Comparison of ENCODE assay signal across 8 cellular contexts in the genomic region with DNA sequence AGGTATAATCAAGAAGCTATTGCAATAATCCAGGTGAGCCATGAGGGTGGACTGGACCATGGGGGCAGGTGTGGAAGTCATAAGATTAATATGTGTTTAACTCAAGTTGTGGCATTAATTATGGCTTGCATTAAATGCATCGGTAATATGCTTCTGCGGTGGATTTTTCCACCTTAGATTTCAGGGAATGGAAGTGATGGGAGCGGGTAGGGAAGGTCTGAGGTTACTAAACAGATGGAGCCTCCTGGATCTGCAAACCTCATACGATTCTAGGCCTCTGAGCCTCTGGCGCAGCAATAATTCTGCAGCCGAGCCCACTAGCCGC. TPM values are rescaled to one million over a fixed set of nuclear protein-coding genes. Genes with fewer than 3 reads are reported as not detected.
A peak's percentile ranks its signal among the peaks of the same experiment; 100 is the strongest.
DNase-seq lines count a peak whose midpoint lies in the region; ATAC-seq and TF ChIP-seq lines count a peak whose summit lies in the region.

No MANE protein-coding gene starts in this region.

- H4K8ac ChIP-seq in IMR-90 (ENCODE audit: low read depth in 2 of 2, low read length in 2 of 2) = no peak overlapping the region

- no peak overlapping the region for H2BK120ac ChIP-seq in IMR-90 (ENCODE audit: low read depth, low read length)

- no peak for TF ChIP-seq RAD21 in IMR-90 (IDR thresholded peaks at IDR 0.05; ENCODE audit: low read length)

- H3K56ac ChIP-seq in IMR-90 (ENCODE audit: extremely low read depth, insufficient read depth, low read length) = no peak overlapping the region

- peak overlapping the region; percentile 98 for H2AFZ ChIP-seq in IMR-90 (replicated peaks; ENCODE audit: low read length, poor library complexity)

- H3K27me3 Mint-ChIP-seq in dendritic cell treated with granulocyte-macrophage colony-stimulating factor and Interleukin-4, amounts not matched to agents 40 ng/mL and 50 ng/mL, for 4 days = peaks cover 41% of the 10 kb centered on the region
- H3K27me3 Mint-ChIP-seq in natural killer cell (ENCODE audit: low read depth in 2 of 2) = peaks cover 0 to 26% of the 10 kb centered on the region in 2 donors

- H3K18ac ChIP-seq in IMR-90 (ENCODE audit: low read depth, low read length) = no peak overlapping the region

- H2BK20ac ChIP-seq in IMR-90 (ENCODE audit: low read depth, low read length) = no peak overlapping the region

- ATAC-seq in IMR-90 (ENCODE audit: low read depth) = no peak
- no peak for ATAC-seq in natural killer cell
- no peak for ATAC-seq in GM19328 (IDR thresholded peaks at IDR 0.05; ENCODE audit: unreplicated experiment)

- no peak overlapping the region for H3K27ac Mint-ChIP-seq in dendritic cell treated with granulocyte-macrophage colony-stimulating factor and Interleukin-4, amounts not matched to agents 40 ng/mL and 50 ng/mL, for 4 days
- H3K27ac Mint-ChIP-seq in natural killer cell = peak overlapping the region; percentile 27 to 81

- no peaks in the 10 kb centered on the region for H4K20me1 ChIP-seq in IMR-90 (ENCODE audit: insufficient read depth, low read length)

- dilution Hi-C loops in IMR-90 (cut with HindIII; ENCODE audit: low sequenced_read_pairs, unreplicated experiment) = no loop called here

- H3K4me1 Mint-ChIP-seq in dendritic cell treated with granulocyte-macrophage colony-stimulating factor and Interleukin-4, amounts not matched to agents 40 ng/mL and 50 ng/mL, for 4 days (ENCODE audit: low read depth) = peaks cover 9% of the 10 kb centered on the region
- peaks cover 16 to 20% of the 10 kb centered on the region in 2 donors for H3K4me1 Mint-ChIP-seq in natural killer cell

- H3K36me3 Mint-ChIP-seq in dendritic cell treated with granulocyte-macrophage colony-stimulating factor and Interleukin-4, amounts not matched to agents 40 ng/mL and 50 ng/mL, for 4 days (ENCODE audit: low read depth) = no peaks in the 10 kb centered on the region
- no peaks in the 10 kb centered on the region for H3K36me3 Mint-ChIP-seq in natural killer cell

- TF ChIP-seq CTCF in A673 (conservative IDR thresholded peaks at IDR 0.05; ENCODE audit: low read depth, low read length) (no peak), IMR-90 (conservative IDR thresholded peaks at IDR 0.05; ENCODE audit: low read depth, low read length) (no peak), natural killer cell (IDR thresholded peaks at IDR 0.05) (no peak)

- peak overlapping the region; percentile 96 for H3K4me2 ChIP-seq in IMR-90 (ENCODE audit: low read depth, low read length)

- H2BK5ac ChIP-seq in IMR-90 (ENCODE audit: low read depth, low read length, poor library complexity, severe bottlenecking) = no peak overlapping the region

- H3K9ac ChIP-seq in IMR-90 (ENCODE audit: low read depth, low read length) = no peak overlapping the region

- H3K4ac ChIP-seq in IMR-90 (ENCODE audit: low read depth, low read length) = no peak overlapping the region

- 34% methylated on average over 6 of the region's 7 CpGs; no CpG with 5 or more reads in 1 of the 2 experiments for WGBS in IMR-90 (ENCODE audit: extremely low coverage in 2 of 2, insufficient read length in 1 of 2), 2 experiments

- H4K5ac ChIP-seq in IMR-90 (ENCODE audit: low read depth, low read length) = no peak overlapping the region

- H3K36me3 ChIP-seq in A673 (ENCODE audit: insufficient read depth, low read length, poor library complexity, severe bottlenecking) (no peaks in the 10 kb centered on the region), IMR-90 (ENCODE audit: control insufficient read depth, insufficient read depth, low read length) (no peaks in the 10 kb centered on the region)

- H2AK5ac ChIP-seq in IMR-90 (ENCODE audit: low read depth, low read length) = no peak overlapping the region

- H3K27ac ChIP-seq in A673 (ENCODE audit: low read depth, low read length, poor library complexity, severe bottlenecking) (no peak overlapping the region), IMR-90 (ENCODE audit: insufficient read depth, low read length) (no peak overlapping the region)

- DNase-seq in A673 (ENCODE audit: low spot score) (no peak), IMR-90 (no peak), natural killer cell (no peak), NCI-H524 treated with DMSO at 0.1 percent for 48 hours (lab: John Stamatoyannopoulos, UW) (no peak), amniotic stem cell (lab: John Stamatoyannopoulos, UW) (no peak), DMS 273 treated with DMSO at 0.1 percent for 48 hours (lab: John Stamatoyannopoulos, UW) (no peak)

- in situ Hi-C loops in IMR-90 (cut with MboI; ENCODE audit: low sequenced_read_pairs) = no loop called here

- peak overlapping the region; percentile 57 for H3K4me3 ChIP-seq in A673 (ENCODE audit: low read depth, low read length, poor library complexity, severe bottlenecking)
- peak overlapping the region; percentile 85 for H3K4me3 ChIP-seq in IMR-90 (ENCODE audit: insufficient read depth, low read depth, low read length)

- H3K27me3 ChIP-seq in A673 (replicated peaks; ENCODE audit: insufficient read depth, low read depth, low read length, poor library complexity) (peaks cover 4% of the 10 kb centered on the region), IMR-90 (ENCODE audit: control insufficient read depth, insufficient read depth, low read length) (peaks cover 3% of the 10 kb centered on the region; the same call in 1 of the 2 replicates)

- H3K23ac ChIP-seq in IMR-90 (ENCODE audit: low read depth, low read length) = no peak overlapping the region

- no peak overlapping the region for H2BK15ac ChIP-seq in IMR-90 (ENCODE audit: low read depth, low read length)

- intact Hi-C loops in A673 (cut with micrococcal nuclease; ENCODE audit: unreplicated experiment) (no loop called here), IMR-90 (cut with micrococcal nuclease) (loop anchor here (1.0 kb wide), 1 partner anchor 40 kb away; the partner anchor contains the start of gene ECPAS), natural killer cell (cut with micrococcal nuclease) (no loop called here)
- intact Hi-C loops in dendritic cell treated with granulocyte-macrophage colony-stimulating factor and Interleukin-4, amounts not matched to agents 40 ng/mL and 50 ng/mL, for 4 days (cut with micrococcal nuclease) = no loop called here

- no TSS peak for BruUV-seq in A673 (replicated peaks; lab: Mats Ljungman, UMichigan)
- BruUV-seq in IMR-90 (replicated peaks; lab: Mats Ljungman, UMichigan) = no TSS peak

- H3K9me1 ChIP-seq in IMR-90 (ENCODE audit: insufficient read depth, low read length) = no peaks in the 10 kb centered on the region

- H3K14ac ChIP-seq in IMR-90 (replicated peaks; ENCODE audit: low read depth, low read length) = no peak overlapping the region

- H2AK9ac ChIP-seq in IMR-90 (replicated peaks; ENCODE audit: low read depth, low read length, poor library complexity) = no peak overlapping the region

- CTCF ChIA-PET in A673 (lab: Charles Lee) (no interaction called here), IMR-90 (lab: Yijun Ruan, JAX) (no interaction called here)

- peaks cover 0 to 6% of the 10 kb centered on the region in 2 experiments; a peak in 1 of 4 replicates for H3K79me1 ChIP-seq in IMR-90 (ENCODE audit: low read depth in 1 of 2, low read length in 2 of 2)

- POLR2A ChIA-PET in A673 (lab: Charles Lee; ENCODE audit: low non-redundant PET) (interaction anchor here (0.7 kb wide), 1 partner anchor 572 kb away, joined by 4 read pairs; no protein-coding TSS in a partner anchor), IMR-90 (lab: Charles Lee; ENCODE audit: unreplicated experiment) (no interaction called here)

- H3K4me1 ChIP-seq in A673 (ENCODE audit: insufficient read depth, low read length, poor library complexity, severe bottlenecking) = peaks cover 13% of the 10 kb centered on the region
- peaks cover 4% of the 10 kb centered on the region for H3K4me1 ChIP-seq in IMR-90 (ENCODE audit: control insufficient read depth, insufficient read depth, low read length)

- no peak overlapping the region for H4K91ac ChIP-seq in IMR-90 (ENCODE audit: insufficient read depth, low read depth, low read length)

- TF ChIP-seq POLR2A in IMR-90 (IDR thresholded peaks at IDR 0.05; ENCODE audit: low read depth, low read length) = no peak

- H3K9me3 Mint-ChIP-seq in dendritic cell treated with granulocyte-macrophage colony-stimulating factor and Interleukin-4, amounts not matched to agents 40 ng/mL and 50 ng/mL, for 4 days = no peaks in the 10 kb centered on the region
- H3K9me3 Mint-ChIP-seq in natural killer cell = no peaks in the 10 kb centered on the region

- H3K9me3 ChIP-seq in A673 (ENCODE audit: low read depth, low read length, poor library complexity, severe bottlenecking) (no peaks in the 10 kb centered on the region), IMR-90 (ENCODE audit: control insufficient read depth, insufficient read depth, low read length) (no peaks in the 10 kb centered on the region)

- peak overlapping the region; percentile 49 for H3K4me3 Mint-ChIP-seq in dendritic cell treated with granulocyte-macrophage colony-stimulating factor and Interleukin-4, amounts not matched to agents 40 ng/mL and 50 ng/mL, for 4 days
- peak overlapping the region; percentile 90 for H3K4me3 Mint-ChIP-seq in natural killer cell

TF ChIP-seq in IMR-90, 13 proteins besides CTCF, POLR2A, EP300 and RAD21:
- no peak for TF ChIP-seq FOS (IDR thresholded peaks at IDR 0.05; ENCODE audit: low read depth, low read length)
- no peak for TF ChIP-seq NFE2L2 (IDR thresholded peaks at IDR 0.05; ENCODE audit: low read depth, low read length)
TF ChIP-seq in IMR-90: peak in this region for 0.

RNA-seq across cellular contexts. Expression of gene ZNF483, which starts 0.3 kb away (rescaled TPM):
- 3.4 and 4.4 TPM in 2 replicates for total RNA-seq in A673 (2021)
- 0.90 and 1.4 TPM in 2 replicates for total RNA-seq in IMR-90 (2012; rRNA removed)
- 0.10 and 0.11 TPM in 2 replicates for polyA plus RNA-seq in IMR-90 (2012; rRNA removed)
- 0.02 and 0.03 TPM in 2 replicates for polyA plus RNA-seq in IMR-90 (2012; cell fraction: cytosol; rRNA removed)
- 0.03 and 0.83 TPM in 2 replicates for polyA plus RNA-seq in IMR-90 (2012; cell fraction: nucleus; rRNA removed; ENCODE audit: low replicate concordance)
- total RNA-seq in natural killer cell = 1 to 10 TPM; 5.7 to 7.4 (median 5.8) TPM

RNA-seq across cellular contexts. Expression of gene ECPAS, which starts 40.5 kb away (rescaled TPM):
- total RNA-seq in A673 (2021) (116 and 124 TPM in 2 replicates), IMR-90 (2012; rRNA removed) (54.8 and 78.9 TPM in 2 replicates), natural killer cell (10 to 100 TPM; 58.0 to 73.6 (median 70.7) TPM)
- polyA plus RNA-seq in IMR-90 (2012; rRNA removed) = 17.2 and 20.1 TPM in 2 replicates
- polyA plus RNA-seq in IMR-90 (2012; cell fraction: cytosol; rRNA removed) = 6.0 and 7.2 TPM in 2 replicates
- 8.9 and 56.1 TPM in 2 replicates for polyA plus RNA-seq in IMR-90 (2012; cell fraction: nucleus; rRNA removed; ENCODE audit: low replicate concordance)
